Comparison of ENCODE assay signal across 12 cellular contexts in genomic region chr4:35772291-35772690, GRCh38.
"Had no signal": no experiment of that assay in that cellular context is flagged by ENCODE, and none has a peak within 500 bp of the region (broad histone marks: within the 10 kb centered on the region; RNA-seq: fewer than 3 reads in every experiment).

No MANE protein-coding gene starts in this region.

- FAIRE-seq: small intestine had no signal

- ATAC-seq: activated CD8-positive, alpha-beta T cell treated with anti-CD3 and anti-CD28 coated beads, Interleukin-2, amount 10 ng/mL, durations not matched to agents 7 days and 5 days; activated naive CD8-positive, alpha-beta T cell treated with anti-CD3 and anti-CD28 coated beads, Interleukin-2, amount 50 U/mL, for 24 hours; left lobe of liver; natural killer cell; right cardiac atrium had no signal

- DNase-seq: activated CD8-positive, alpha-beta memory T cell treated with anti-CD3 and anti-CD28 coated beads, Interleukin-2, amount 50 U/mL, for 48 hours; activated CD8-positive, alpha-beta T cell treated with anti-CD3 and anti-CD28 coated beads, Interleukin-2, amount 10 ng/mL, durations not matched to agents 7 days and 5 days; activated naive CD4-positive, alpha-beta T cell; activated naive CD8-positive, alpha-beta T cell treated with anti-CD3 and anti-CD28 coated beads, Interleukin-2, amount 50 U/mL, for 24 hours; cortex of kidney; effector CD8-positive, alpha-beta T cell; glutamatergic neuron; natural killer cell; right cardiac atrium; small intestine; stomach had no signal
